Comparison of ENCODE assay signal across 15 cellular contexts in genomic region chr16:81633680-81634379, GRCh38.
A peak's percentile ranks its signal among the peaks of the same experiment; 100 is the strongest.
DNase-seq lines count a peak whose midpoint lies in the region; ATAC-seq, FAIRE-seq and TF ChIP-seq lines count a peak whose summit lies in the region.
"Had no signal": no experiment of that assay in that cellular context is flagged by ENCODE, and none has a peak within 500 bp of the region (broad histone marks: within the 10 kb centered on the region; RNA-seq: fewer than 3 reads in every experiment).

No MANE protein-coding gene starts in this region.

- no peak overlapping the region for H2AK9ac ChIP-seq in IMR-90 (replicated peaks; ENCODE audit: low read depth, low read length, poor library complexity)

- H3K9me3 ChIP-seq in BLaER1 (no peaks in the 10 kb centered on the region), IMR-90 (ENCODE audit: control insufficient read depth, insufficient read depth, low read length) (no peaks in the 10 kb centered on the region), astrocyte (ENCODE audit: insufficient read depth, low read depth, low read length) (no peaks in the 10 kb centered on the region), mucosa of stomach (ENCODE audit: control insufficient read depth, low read length) (no peaks in the 10 kb centered on the region), kidney (ENCODE audit: control insufficient read depth in 1 of 2, low read length in 2 of 2) (no peaks in the 10 kb centered on the region)
- H3K9me3 ChIP-seq: gastrocnemius medialis, left lung had no signal

- H3K9me3 Mint-ChIP-seq in astrocyte (ENCODE audit: unreplicated experiment), result no peaks in the 10 kb centered on the region
- H3K9me3 Mint-ChIP-seq: activated T-cell treated with anti-CD3 and anti-CD28 coated beads, Interleukin-2, amount 50 U/mL, for 4 hours had no signal

- no TSS peak for BruUV-seq in IMR-90 (replicated peaks; lab: Mats Ljungman, UMichigan)

- H2BK20ac ChIP-seq in IMR-90 (ENCODE audit: low read depth, low read length), result no peak overlapping the region

- CTCF ChIA-PET in IMR-90 (lab: Yijun Ruan, JAX), result no interaction called here
- CTCF ChIA-PET in HEK293T (lab: Yijun Ruan, JAX), result no interaction called here

- H3K79me2 ChIP-seq in astrocyte (ENCODE audit: insufficient read depth, low read length), result no peaks in the 10 kb centered on the region

- peak overlapping the region; percentile 49; the same call in 1 of the 2 replicates for H4K91ac ChIP-seq in IMR-90 (ENCODE audit: insufficient read depth, low read depth, low read length)

- peaks cover 83% of the 10 kb centered on the region for H3K4me1 ChIP-seq in BLaER1
- peaks cover 23% of the 10 kb centered on the region for H3K4me1 ChIP-seq in IMR-90 (ENCODE audit: control insufficient read depth, insufficient read depth, low read length)
- peaks cover 28% of the 10 kb centered on the region for H3K4me1 ChIP-seq in astrocyte (ENCODE audit: insufficient read depth, low read length)
- peaks cover 25% of the 10 kb centered on the region for H3K4me1 ChIP-seq in mucosa of stomach (ENCODE audit: control insufficient read depth, insufficient read depth, low read length)
- H3K4me1 ChIP-seq in kidney (ENCODE audit: control insufficient read depth in 1 of 2, insufficient read depth in 1 of 2, low read depth in 1 of 2, low read length in 2 of 2), result peaks cover 16 to 24% of the 10 kb centered on the region in 2 donors
- H3K4me1 ChIP-seq: gastrocnemius medialis had no signal

- H3K79me1 ChIP-seq in IMR-90 (ENCODE audit: low read depth in 1 of 2, low read length in 2 of 2), result peaks cover 7 to 15% of the 10 kb centered on the region in 2 experiments; a peak in 2 of 4 replicates

- DNase-seq in IMR-90 (no peak), astrocyte (ENCODE audit: low read depth) (no peak), HEK293T (ENCODE audit: extremely low spot score) (no peak), COR-L47 (lab: John Stamatoyannopoulos, UW) (no peak), kidney (no peak)
- DNase-seq: activated T-cell treated with anti-CD3 and anti-CD28 coated beads, Interleukin-2, amount 50 U/mL, for 4 hours; gastrocnemius medialis; retina had no signal

- no peak overlapping the region for H2BK5ac ChIP-seq in IMR-90 (ENCODE audit: low read depth, low read length, poor library complexity, severe bottlenecking)

- POLR2A ChIA-PET in IMR-90 (lab: Charles Lee; ENCODE audit: unreplicated experiment), result no interaction called here
- POLR2A ChIA-PET in HEK293T (lab: Yijun Ruan, JAX), result no interaction called here

- no peak overlapping the region for H3K4me3 Mint-ChIP-seq in astrocyte (ENCODE audit: unreplicated experiment)

- H2AK5ac ChIP-seq in IMR-90 (ENCODE audit: low read depth, low read length), result peak overlapping the region; percentile 70

- no peaks in the 10 kb centered on the region for H3K27me3 Mint-ChIP-seq in astrocyte (ENCODE audit: low read depth, unreplicated experiment)
- H3K27me3 Mint-ChIP-seq: B cell had no signal

- peak overlapping the region; percentile 81 for H3K4me2 ChIP-seq in BLaER1
- no peak overlapping the region; the same call in 1 of the 2 replicates for H3K4me2 ChIP-seq in IMR-90 (ENCODE audit: low read depth, low read length)
- H3K4me2 ChIP-seq in astrocyte (ENCODE audit: low read length), result peak overlapping the region; percentile 72

- no peaks in the 10 kb centered on the region for H3K27me3 ChIP-seq in BLaER1
- H3K27me3 ChIP-seq in IMR-90 (ENCODE audit: control insufficient read depth, insufficient read depth, low read length), result no peaks in the 10 kb centered on the region
- H3K27me3 ChIP-seq in astrocyte (ENCODE audit: insufficient read depth, low read length), result no peaks in the 10 kb centered on the region
- no peaks in the 10 kb centered on the region for H3K27me3 ChIP-seq in mucosa of stomach (ENCODE audit: control insufficient read depth, insufficient read depth, low read length)
- H3K27me3 ChIP-seq: gastrocnemius medialis, left lung had no signal

- ATAC-seq in IMR-90 (ENCODE audit: low read depth) (no peak), HG03521 (IDR thresholded peaks at IDR 0.05; ENCODE audit: unreplicated experiment) (no peak)
- ATAC-seq: gastrocnemius medialis had no signal

- in situ Hi-C loops in IMR-90 (cut with MboI; ENCODE audit: low sequenced_read_pairs), result no loop called here

- no peak overlapping the region for H3K27ac Mint-ChIP-seq in astrocyte (ENCODE audit: unreplicated experiment)
- H3K27ac Mint-ChIP-seq: B cell had no signal

- H3K27ac ChIP-seq in BLaER1 (no peak overlapping the region), IMR-90 (ENCODE audit: insufficient read depth, low read length) (no peak overlapping the region; the same call in 1 of the 2 replicates), astrocyte (ENCODE audit: low read depth, low read length) (peak overlapping the region; percentile 15), kidney (ENCODE audit: low read depth in 2 of 2, low read length in 2 of 2) (no peak overlapping the region)
- H3K27ac ChIP-seq: gastrocnemius medialis had no signal

- H3K9ac ChIP-seq in BLaER1 (no peak overlapping the region), IMR-90 (ENCODE audit: low read depth, low read length) (no peak overlapping the region), astrocyte (ENCODE audit: low read length) (peak overlapping the region; percentile 64), mucosa of stomach (ENCODE audit: low read length) (peak overlapping the region; percentile 10), kidney (ENCODE audit: low read length in 2 of 2) (no peak overlapping the region)

- dilution Hi-C loops in IMR-90 (cut with HindIII; ENCODE audit: low sequenced_read_pairs, unreplicated experiment), result no loop called here

- peak overlapping the region; percentile 56 for H3K4ac ChIP-seq in IMR-90 (ENCODE audit: low read depth, low read length)

- H3K36me3 Mint-ChIP-seq in astrocyte (ENCODE audit: low read depth, unreplicated experiment), result peaks cover 11% of the 10 kb centered on the region

- H4K20me1 ChIP-seq in BLaER1, result peaks cover 100% of the 10 kb centered on the region
- peaks cover 63% of the 10 kb centered on the region for H4K20me1 ChIP-seq in IMR-90 (ENCODE audit: insufficient read depth, low read length)
- H4K20me1 ChIP-seq in astrocyte (ENCODE audit: insufficient read depth, low read length), result peaks cover 77% of the 10 kb centered on the region

- H3K18ac ChIP-seq in IMR-90 (ENCODE audit: low read depth, low read length), result peak overlapping the region; percentile 54; the same call in 1 of the 2 replicates

- H4K8ac ChIP-seq in IMR-90 (ENCODE audit: low read depth in 2 of 2, low read length in 2 of 2), result peak overlapping the region in 1 of 2 experiments; percentile 16; a peak in 1 of 4 replicates

- H3K36me3 ChIP-seq in BLaER1 (peaks cover 22% of the 10 kb centered on the region), IMR-90 (ENCODE audit: control insufficient read depth, insufficient read depth, low read length) (no peaks in the 10 kb centered on the region), astrocyte (ENCODE audit: insufficient read depth, low read length) (no peaks in the 10 kb centered on the region), mucosa of stomach (ENCODE audit: control insufficient read depth, insufficient read depth, low read length) (peaks cover 8% of the 10 kb centered on the region), kidney (ENCODE audit: control insufficient read depth in 1 of 2, insufficient read depth in 2 of 2, low read length in 2 of 2) (no peaks in the 10 kb centered on the region)
- H3K36me3 ChIP-seq: gastrocnemius medialis, left lung had no signal

- no peak overlapping the region for H3K56ac ChIP-seq in IMR-90 (ENCODE audit: extremely low read depth, insufficient read depth, low read length)

- H4K5ac ChIP-seq in IMR-90 (ENCODE audit: low read depth, low read length), result no peak overlapping the region

- no peak for FAIRE-seq in astrocyte (lab: Jason Lieb, UNC)
- no peak for FAIRE-seq in kidney (lab: Jason Lieb, UNC)
- FAIRE-seq: colon, RCC 7860 had no signal

- H3K4me3 ChIP-seq in BLaER1 (no peak overlapping the region), IMR-90 (ENCODE audit: insufficient read depth, low read depth, low read length) (no peak overlapping the region), astrocyte (ENCODE audit: insufficient read depth, low read depth, low read length) (no peak overlapping the region), mucosa of stomach (ENCODE audit: low read length) (no peak overlapping the region), kidney (ENCODE audit: low read length in 2 of 2) (no peak overlapping the region)
- H3K4me3 ChIP-seq: gastrocnemius medialis, left lung had no signal

- H2BK15ac ChIP-seq in IMR-90 (ENCODE audit: low read depth, low read length), result peak overlapping the region; percentile 38; the same call in 1 of the 3 replicates

- peaks cover 23% of the 10 kb centered on the region for H3K4me1 Mint-ChIP-seq in astrocyte (ENCODE audit: low read depth, unreplicated experiment)

- no peak for TF ChIP-seq POLR2A in IMR-90 (IDR thresholded peaks at IDR 0.05; ENCODE audit: low read depth, low read length)

- WGBS in IMR-90 (ENCODE audit: extremely low coverage in 2 of 2, insufficient read length in 1 of 2), 2 experiments, result 95% methylated on average over 3 of the region's 8 CpGs; no CpG with 5 or more reads in 1 of the 2 experiments

- intact Hi-C loops in IMR-90 (cut with micrococcal nuclease), result no loop called here
- intact Hi-C loops in kidney (cut with DNase I), result no loop called here

- H2AFZ ChIP-seq in IMR-90 (replicated peaks; ENCODE audit: low read length, poor library complexity) (no peak overlapping the region), astrocyte (ENCODE audit: low read depth, low read length) (no peak overlapping the region)

- H3K23ac ChIP-seq in IMR-90 (ENCODE audit: low read depth, low read length), result no peak overlapping the region; the same call in 1 of the 2 replicates

- H2BK120ac ChIP-seq in IMR-90 (ENCODE audit: low read depth, low read length), result peak overlapping the region; percentile 33; the same call in 1 of the 2 replicates

- H3K14ac ChIP-seq in IMR-90 (replicated peaks; ENCODE audit: low read depth, low read length), result peak overlapping the region; percentile 29

- TF ChIP-seq CTCF in IMR-90 (conservative IDR thresholded peaks at IDR 0.05; ENCODE audit: low read depth, low read length) (no peak), astrocyte (IDR thresholded peaks at IDR 0.05; ENCODE audit: insufficient read depth, low read depth, low read length) (no peak), kidney (IDR thresholded peaks at IDR 0.05; ENCODE audit: borderline replicate concordance, extremely low read depth, insufficient read depth) (no peak)

- peaks cover 10% of the 10 kb centered on the region; the same call in 1 of the 2 replicates for H3K9me1 ChIP-seq in IMR-90 (ENCODE audit: insufficient read depth, low read length)

- TF ChIP-seq RAD21 in IMR-90 (IDR thresholded peaks at IDR 0.05; ENCODE audit: low read length), result no peak

TF ChIP-seq in IMR-90, 13 proteins besides CTCF, POLR2A, EP300 and RAD21 (continues in another document):
- TF ChIP-seq FOS (IDR thresholded peaks at IDR 0.05; ENCODE audit: low read depth, low read length) (no peak), MXI1 (IDR thresholded peaks at IDR 0.05; ENCODE audit: borderline replicate concordance, low read depth, low read length) (no peak), MAFK (IDR thresholded peaks at IDR 0.05; ENCODE audit: low read depth, low read length) (no peak)

TF ChIP-seq in HEK293T, 16 proteins besides CTCF, POLR2A, EP300 and RAD21 (continues in another document):
- TF ChIP-seq HDGF (IDR thresholded peaks at IDR 0.05; ENCODE audit: borderline replicate concordance), result no peak
- TF ChIP-seq FOXM1 (IDR thresholded peaks at IDR 0.05; ENCODE audit: borderline replicate concordance), result no peak
- no peak for TF ChIP-seq LEF1 (IDR thresholded peaks at IDR 0.05; ENCODE audit: borderline replicate concordance)

Comparison
In these comparisons a context has a peak if more than half of its experiments do, and no peak if none do; other contexts are left out.
1. H3K9ac ChIP-seq: peak in astrocyte (single experiment) and mucosa of stomach (single experiment); none in BLaER1 (single experiment), IMR-90 (single experiment) and kidney (0 of 2).